ENCODE assay signal across 7 cellular contexts in genomic region chr17:1485748-1486376, GRCh38. TPM values are rescaled to one million over a fixed set of nuclear protein-coding genes. Genes with fewer than 3 reads are reported as not detected.
DNase-seq lines count a peak whose midpoint lies in the region; ATAC-seq and TF ChIP-seq lines count a peak whose summit lies in the region.

No MANE protein-coding gene starts in this region.

- ATAC-seq in GM18907 (IDR thresholded peaks at IDR 0.05; ENCODE audit: unreplicated experiment), result peak; percentile 27
- peak; percentile 42 for ATAC-seq in IMR-90 (ENCODE audit: low read depth)
- ATAC-seq in memory B cell (ENCODE audit: low read depth), result peak; percentile 21
- peak; percentile 34 to 35 for ATAC-seq in stimulated activated naive B cell treated with anti-CD40 and anti-IgM and Interleukin-4, amounts not matched to agents 10 μg/mL and 1 μg/mL and 100 μg/mL, for 72 hours (replicated peaks)
- no peak for ATAC-seq in GM19328 (IDR thresholded peaks at IDR 0.05; ENCODE audit: unreplicated experiment)

- H4K20me1 ChIP-seq in IMR-90 (ENCODE audit: insufficient read depth, low read length), result peaks cover 28% of the 10 kb centered on the region

- DNase-seq in IMR-90 (peak; percentile 60), memory B cell (ENCODE audit: low spot score in 2 of 2) (peak; percentile 48 to 73)
- peak; percentile 65 for DNase-seq in activated CD4-positive, alpha-beta T cell treated with anti-CD3 and anti-CD28 coated beads, Interleukin-2, amount 10 ng/mL, durations not matched to agents 7 days and 5 days
- peak; percentile 63 for DNase-seq in stimulated activated naive B cell treated with anti-CD40 and anti-IgM and Interleukin-4, amounts not matched to agents 10 μg/mL and 1 μg/mL and 100 μg/mL, for 72 hours

- H2AK5ac ChIP-seq in IMR-90 (ENCODE audit: low read depth, low read length), result peak overlapping the region; percentile 94

- H3K79me1 ChIP-seq in IMR-90 (ENCODE audit: low read depth in 1 of 2, low read length in 2 of 2), result peaks cover 26 to 77% of the 10 kb centered on the region in 2 experiments

- no TSS peak for BruUV-seq in IMR-90 (replicated peaks; lab: Mats Ljungman, UMichigan)

- peak overlapping the region; percentile 35 for H4K5ac ChIP-seq in IMR-90 (ENCODE audit: low read depth, low read length)

- H2BK5ac ChIP-seq in IMR-90 (ENCODE audit: low read depth, low read length, poor library complexity, severe bottlenecking), result peak overlapping the region; percentile 93

- 0% methylated on average over 14 of the region's 80 CpGs; no CpG with 5 or more reads in 1 of the 2 experiments for WGBS in IMR-90 (ENCODE audit: extremely low coverage in 2 of 2, insufficient read length in 1 of 2), 2 experiments

- no peaks in the 10 kb centered on the region for H3K27me3 ChIP-seq in IMR-90 (ENCODE audit: control insufficient read depth, insufficient read depth, low read length)
- no peaks in the 10 kb centered on the region for H3K27me3 ChIP-seq in duodenal mucosa (ENCODE audit: control insufficient read depth in 1 of 2, insufficient read depth in 2 of 2, low read length in 2 of 2)

- peak overlapping the region; percentile 66 for H3K4me3 Mint-ChIP-seq in activated CD4-positive, alpha-beta T cell treated with anti-CD3 and anti-CD28 coated beads, Interleukin-2, amount 10 ng/mL, durations not matched to agents 7 days and 5 days
- peak overlapping the region; percentile 95 for H3K4me3 Mint-ChIP-seq in memory B cell
- peak overlapping the region; percentile 83 to 89 for H3K4me3 Mint-ChIP-seq in stimulated activated naive B cell treated with anti-CD40 and anti-IgM and Interleukin-4, amounts not matched to agents 10 μg/mL and 1 μg/mL and 100 μg/mL, for 72 hours

- H3K27me3 Mint-ChIP-seq in activated CD4-positive, alpha-beta T cell treated with anti-CD3 and anti-CD28 coated beads, Interleukin-2, amount 10 ng/mL, durations not matched to agents 7 days and 5 days, result peaks cover 5% of the 10 kb centered on the region
- no peaks in the 10 kb centered on the region for H3K27me3 Mint-ChIP-seq in memory B cell
- H3K27me3 Mint-ChIP-seq in stimulated activated naive B cell treated with anti-CD40 and anti-IgM and Interleukin-4, amounts not matched to agents 10 μg/mL and 1 μg/mL and 100 μg/mL, for 72 hours, result no peaks in the 10 kb centered on the region

- peak overlapping the region; percentile 36 for H3K27ac Mint-ChIP-seq in activated CD4-positive, alpha-beta T cell treated with anti-CD3 and anti-CD28 coated beads, Interleukin-2, amount 10 ng/mL, durations not matched to agents 7 days and 5 days
- H3K27ac Mint-ChIP-seq in memory B cell, result peak overlapping the region; percentile 98
- peak overlapping the region; percentile 93 for H3K27ac Mint-ChIP-seq in stimulated activated naive B cell treated with anti-CD40 and anti-IgM and Interleukin-4, amounts not matched to agents 10 μg/mL and 1 μg/mL and 100 μg/mL, for 72 hours

- peak overlapping the region; percentile 64 for H3K14ac ChIP-seq in IMR-90 (replicated peaks; ENCODE audit: low read depth, low read length)

- peak overlapping the region; percentile 59 for H2AK9ac ChIP-seq in IMR-90 (replicated peaks; ENCODE audit: low read depth, low read length, poor library complexity)

- H3K36me3 Mint-ChIP-seq in activated CD4-positive, alpha-beta T cell treated with anti-CD3 and anti-CD28 coated beads, Interleukin-2, amount 10 ng/mL, durations not matched to agents 7 days and 5 days (ENCODE audit: low read depth), result peaks cover 8% of the 10 kb centered on the region
- H3K36me3 Mint-ChIP-seq in memory B cell, result peaks cover 13% of the 10 kb centered on the region
- peaks cover 30 to 36% of the 10 kb centered on the region in 2 donors for H3K36me3 Mint-ChIP-seq in stimulated activated naive B cell treated with anti-CD40 and anti-IgM and Interleukin-4, amounts not matched to agents 10 μg/mL and 1 μg/mL and 100 μg/mL, for 72 hours

- H3K9me3 Mint-ChIP-seq in activated CD4-positive, alpha-beta T cell treated with anti-CD3 and anti-CD28 coated beads, Interleukin-2, amount 10 ng/mL, durations not matched to agents 7 days and 5 days, result no peaks in the 10 kb centered on the region
- H3K9me3 Mint-ChIP-seq in memory B cell, result no peaks in the 10 kb centered on the region
- H3K9me3 Mint-ChIP-seq in stimulated activated naive B cell treated with anti-CD40 and anti-IgM and Interleukin-4, amounts not matched to agents 10 μg/mL and 1 μg/mL and 100 μg/mL, for 72 hours, result no peaks in the 10 kb centered on the region

- H3K23ac ChIP-seq in IMR-90 (ENCODE audit: low read depth, low read length), result no peak overlapping the region

- H3K4me1 ChIP-seq in IMR-90 (ENCODE audit: control insufficient read depth, insufficient read depth, low read length) (peaks cover 22% of the 10 kb centered on the region), duodenal mucosa (ENCODE audit: control insufficient read depth in 1 of 2, insufficient read depth in 2 of 2, low read length in 2 of 2) (peaks cover 15 to 46% of the 10 kb centered on the region in 2 donors)

- peak overlapping the region; percentile 81 for H3K4ac ChIP-seq in IMR-90 (ENCODE audit: low read depth, low read length)

- H3K27ac ChIP-seq in IMR-90 (ENCODE audit: insufficient read depth, low read length) (peak overlapping the region; percentile 96), duodenal mucosa (ENCODE audit: low read depth, low read length) (peak overlapping the region; percentile 89)

- CTCF ChIA-PET in IMR-90 (lab: Yijun Ruan, JAX), result no interaction called here
- CTCF ChIA-PET in activated CD4-positive, alpha-beta T cell treated with anti-CD3 and anti-CD28 coated beads, Interleukin-2, amount 10 ng/mL, durations not matched to agents 7 days and 5 days (lab: Charles Lee), result no interaction called here

- H3K4me2 ChIP-seq in IMR-90 (ENCODE audit: low read depth, low read length), result peak overlapping the region; percentile 29; the same call in 1 of the 2 replicates

- no peak for TF ChIP-seq RAD21 in IMR-90 (IDR thresholded peaks at IDR 0.05; ENCODE audit: low read length)

- TF ChIP-seq POLR2A in IMR-90 (IDR thresholded peaks at IDR 0.05; ENCODE audit: low read depth, low read length), result peak; percentile 32; the same call in 1 of the 2 replicates

- peaks cover 34% of the 10 kb centered on the region for H3K4me1 Mint-ChIP-seq in activated CD4-positive, alpha-beta T cell treated with anti-CD3 and anti-CD28 coated beads, Interleukin-2, amount 10 ng/mL, durations not matched to agents 7 days and 5 days
- H3K4me1 Mint-ChIP-seq in memory B cell, result peaks cover 23% of the 10 kb centered on the region
- peaks cover 34 to 66% of the 10 kb centered on the region in 2 donors for H3K4me1 Mint-ChIP-seq in stimulated activated naive B cell treated with anti-CD40 and anti-IgM and Interleukin-4, amounts not matched to agents 10 μg/mL and 1 μg/mL and 100 μg/mL, for 72 hours

- 0 out of 2 replicates have a peak overlapping the region, but pooled peaks have one; percentile 16 for H3K56ac ChIP-seq in IMR-90 (ENCODE audit: extremely low read depth, insufficient read depth, low read length)

- intact Hi-C loops in IMR-90 (cut with micrococcal nuclease), result loop anchor here (1.0 kb wide), 1 partner anchor 18 kb away; no protein-coding TSS in a partner anchor

- H2AFZ ChIP-seq in IMR-90 (replicated peaks; ENCODE audit: low read length, poor library complexity), result peak overlapping the region; percentile 82

- no peak overlapping the region for H2BK20ac ChIP-seq in IMR-90 (ENCODE audit: low read depth, low read length)

- H3K36me3 ChIP-seq in IMR-90 (ENCODE audit: control insufficient read depth, insufficient read depth, low read length), result peaks cover 28% of the 10 kb centered on the region
- H3K36me3 ChIP-seq in duodenal mucosa (ENCODE audit: control insufficient read depth in 1 of 2, insufficient read depth in 2 of 2, low read length in 2 of 2), result peaks cover 10 to 22% of the 10 kb centered on the region in 2 donors

- dilution Hi-C loops in IMR-90 (cut with HindIII; ENCODE audit: low sequenced_read_pairs, unreplicated experiment), result no loop called here

- H4K8ac ChIP-seq in IMR-90 (ENCODE audit: low read depth in 2 of 2, low read length in 2 of 2), result peak overlapping the region; percentile 74 to 92; a peak in 3 of 4 replicates

- H3K9ac ChIP-seq in IMR-90 (ENCODE audit: low read depth, low read length) (peak overlapping the region; percentile 39), duodenal mucosa (ENCODE audit: low read depth in 1 of 2, low read length in 2 of 2) (peak overlapping the region; percentile 63 to 64)

- peak overlapping the region; percentile 85 for H4K91ac ChIP-seq in IMR-90 (ENCODE audit: insufficient read depth, low read depth, low read length)

- H3K9me1 ChIP-seq in IMR-90 (ENCODE audit: insufficient read depth, low read length), result peaks cover 15% of the 10 kb centered on the region

- peak overlapping the region; percentile 3; the same call in 1 of the 3 replicates for H2BK15ac ChIP-seq in IMR-90 (ENCODE audit: low read depth, low read length)

- in situ Hi-C loops in IMR-90 (cut with MboI; ENCODE audit: low sequenced_read_pairs), result no loop called here

- POLR2A ChIA-PET in IMR-90 (lab: Charles Lee; ENCODE audit: unreplicated experiment), result no interaction called here
- POLR2A ChIA-PET in activated CD4-positive, alpha-beta T cell treated with anti-CD3 and anti-CD28 coated beads, Interleukin-2, amount 10 ng/mL, durations not matched to agents 7 days and 5 days (lab: Charles Lee), result no interaction called here

- 0 out of 2 replicates have a peak overlapping the region, but pooled peaks have one; percentile 37 for H2BK120ac ChIP-seq in IMR-90 (ENCODE audit: low read depth, low read length)

- H3K18ac ChIP-seq in IMR-90 (ENCODE audit: low read depth, low read length), result no peak overlapping the region

- TF ChIP-seq CTCF in IMR-90 (conservative IDR thresholded peaks at IDR 0.05; ENCODE audit: low read depth, low read length), result no peak

- H3K4me3 ChIP-seq in IMR-90 (ENCODE audit: insufficient read depth, low read depth, low read length), result peak overlapping the region; percentile 94
- H3K4me3 ChIP-seq in duodenal mucosa (ENCODE audit: low read depth in 1 of 2, low read length in 2 of 2), result peak overlapping the region; percentile 48 to 64

- H3K9me3 ChIP-seq in IMR-90 (ENCODE audit: control insufficient read depth, insufficient read depth, low read length) (no peaks in the 10 kb centered on the region), duodenal mucosa (ENCODE audit: control insufficient read depth in 1 of 2, low read length in 2 of 2) (no peaks in the 10 kb centered on the region)

RNA-seq across cellular contexts. Expression of gene MYO1C, which starts 6.6 kb away (rescaled TPM):
- 174 and 196 TPM in 2 replicates for total RNA-seq in IMR-90 (2012; rRNA removed)
- polyA plus RNA-seq in IMR-90 (2012; rRNA removed), result 162 and 188 TPM in 2 replicates
- 98.5 and 136 TPM in 2 replicates for polyA plus RNA-seq in IMR-90 (2012; cell fraction: cytosol; rRNA removed)
- 327 and 394 TPM in 2 replicates for polyA plus RNA-seq in IMR-90 (2012; cell fraction: nucleus; rRNA removed; ENCODE audit: low replicate concordance)
- 10 to 100 TPM; 26.7 to 34.1 TPM for total RNA-seq in activated CD4-positive, alpha-beta T cell treated with anti-CD3 and anti-CD28 coated beads, Interleukin-2, amount 10 ng/mL, durations not matched to agents 7 days and 5 days

RNA-seq across cellular contexts. Expression of gene CRK, which starts 29.8 kb away (rescaled TPM):
- total RNA-seq in IMR-90 (2012; rRNA removed), result 100 and 123 TPM in 2 replicates
- polyA plus RNA-seq in IMR-90 (2012; rRNA removed), result 48.5 and 57.6 TPM in 2 replicates
- 21.4 and 31.0 TPM in 2 replicates for polyA plus RNA-seq in IMR-90 (2012; cell fraction: cytosol; rRNA removed)
- 8.5 and 27.3 TPM in 2 replicates for polyA plus RNA-seq in IMR-90 (2012; cell fraction: nucleus; rRNA removed; ENCODE audit: low replicate concordance)
- total RNA-seq in activated CD4-positive, alpha-beta T cell treated with anti-CD3 and anti-CD28 coated beads, Interleukin-2, amount 10 ng/mL, durations not matched to agents 7 days and 5 days, result 10 to 100 TPM; 17.5 to 18.4 TPM

RNA-seq across cellular contexts. Expression of gene INPP5K, which starts 30.6 kb away (rescaled TPM):
- 16.4 and 17.4 TPM in 2 replicates for total RNA-seq in IMR-90 (2012; rRNA removed)
- 14.2 and 14.9 TPM in 2 replicates for polyA plus RNA-seq in IMR-90 (2012; rRNA removed)
- polyA plus RNA-seq in IMR-90 (2012; cell fraction: cytosol; rRNA removed), result 12.5 and 16.8 TPM in 2 replicates
- 43.0 and 43.3 TPM in 2 replicates for polyA plus RNA-seq in IMR-90 (2012; cell fraction: nucleus; rRNA removed; ENCODE audit: low replicate concordance)
- 10 to 100 TPM; 50.3 to 56.9 TPM for total RNA-seq in activated CD4-positive, alpha-beta T cell treated with anti-CD3 and anti-CD28 coated beads, Interleukin-2, amount 10 ng/mL, durations not matched to agents 7 days and 5 days

Comparison
In these comparisons a context has a peak if more than half of its experiments do, and no peak if none do; other contexts are left out.
1. H3K27ac Mint-ChIP-seq: peak in every context shown above with its lines; median percentile 98 in memory B cell; 93 in stimulated activated naive B cell treated with anti-CD40 and anti-IgM and Interleukin-4, amounts not matched to agents 10 μg/mL and 1 μg/mL and 100 μg/mL, for 72 hours; 36 in activated CD4-positive, alpha-beta T cell treated with anti-CD3 and anti-CD28 coated beads, Interleukin-2, amount 10 ng/mL, durations not matched to agents 7 days and 5 days.